9 cellular contexts compared by ENCODE assay signal in genomic region chr9:104747245-104747564, GRCh38. TPM values are rescaled to one million over a fixed set of nuclear protein-coding genes. Genes with fewer than 3 reads are reported as not detected.
DNase-seq lines count a peak whose midpoint lies in the region; ATAC-seq and TF ChIP-seq lines count a peak whose summit lies in the region.
"Had no signal": no experiment of that assay in that cellular context is flagged by ENCODE, and none has a peak within 500 bp of the region (broad histone marks: within the 10 kb centered on the region; RNA-seq: fewer than 3 reads in every experiment).

No MANE protein-coding gene starts in this region.

- WGBS in suprapubic skin: 0% methylated on average over 8 of the region's 9 CpGs

- H3K36me3 ChIP-seq in iPS-20b (ENCODE audit: insufficient read depth, low read depth, low read length): 0 out of 2 replicates have a peak, but pooled peaks cover 3% of the 10 kb centered on the region
- peaks cover 11% of the 10 kb centered on the region for H3K36me3 ChIP-seq in suprapubic skin

- H3K27ac Mint-ChIP-seq in T-helper 1 cell treated with Interleukin-12 subunit alpha and Interleukin-12 subunit beta and Interleukin-4 antibody, amounts not matched to agents 30 μg/mL and 1 μg/mL, for 36 hours: peak overlapping the region; percentile 97
- H3K27ac Mint-ChIP-seq in activated naive CD4-positive, alpha-beta T cell treated with anti-CD3 and anti-CD28 coated beads, Interleukin-2, amount 50 U/mL, for 72 hours: peak overlapping the region; percentile 97 to 99

- H3K27me3 Mint-ChIP-seq in T-helper 1 cell treated with Interleukin-12 subunit alpha and Interleukin-12 subunit beta and Interleukin-4 antibody, amounts not matched to agents 30 μg/mL and 1 μg/mL, for 36 hours (ENCODE audit: low read depth): no peaks in the 10 kb centered on the region

- H3K36me3 Mint-ChIP-seq in T-helper 1 cell treated with Interleukin-12 subunit alpha and Interleukin-12 subunit beta and Interleukin-4 antibody, amounts not matched to agents 30 μg/mL and 1 μg/mL, for 36 hours (ENCODE audit: low read depth): peaks cover 13% of the 10 kb centered on the region
- peaks cover 14 to 19% of the 10 kb centered on the region in 2 donors for H3K36me3 Mint-ChIP-seq in activated naive CD4-positive, alpha-beta T cell treated with anti-CD3 and anti-CD28 coated beads, Interleukin-2, amount 50 U/mL, for 72 hours

- no peak overlapping the region for H3K27ac ChIP-seq in iPS-20b (ENCODE audit: low read length)
- H3K27ac ChIP-seq in suprapubic skin: peak overlapping the region; percentile 84

- no peak for TF ChIP-seq EP300 in suprapubic skin (IDR thresholded peaks at IDR 0.05)

- H3K4me1 ChIP-seq in iPS-20b (ENCODE audit: insufficient read depth, low read length) (no peaks in the 10 kb centered on the region), suprapubic skin (peaks cover 18% of the 10 kb centered on the region)

- no peak for TF ChIP-seq POLR2A in suprapubic skin (IDR thresholded peaks at IDR 0.05)

- H3K9me3 ChIP-seq in iPS-20b (ENCODE audit: insufficient read depth, low read depth, low read length): no peaks in the 10 kb centered on the region
- H3K9me3 ChIP-seq in suprapubic skin: no peaks in the 10 kb centered on the region

- peak overlapping the region; percentile 95 for H3K4me3 Mint-ChIP-seq in T-helper 1 cell treated with Interleukin-12 subunit alpha and Interleukin-12 subunit beta and Interleukin-4 antibody, amounts not matched to agents 30 μg/mL and 1 μg/mL, for 36 hours

- DNase-seq in T-helper 1 cell (no peak), suprapubic skin (ENCODE audit: low spot score in 2 of 2) (no peak), GM10266 (ENCODE audit: extremely low spot score) (no peak), GOT3 (lab: John Stamatoyannopoulos, UW) (no peak)
- no peak for DNase-seq in activated naive CD4-positive, alpha-beta T cell treated with anti-CD3 and anti-CD28 coated beads, Interleukin-2, amount 50 U/mL, for 72 hours (ENCODE audit: low spot score in 2 of 2)

- H3K4me3 ChIP-seq in iPS-20b (ENCODE audit: low read length) (peak overlapping the region; percentile 96), suprapubic skin (peak overlapping the region; percentile 76)

- no peaks in the 10 kb centered on the region for H3K9me3 Mint-ChIP-seq in T-helper 1 cell treated with Interleukin-12 subunit alpha and Interleukin-12 subunit beta and Interleukin-4 antibody, amounts not matched to agents 30 μg/mL and 1 μg/mL, for 36 hours
- no peaks in the 10 kb centered on the region for H3K9me3 Mint-ChIP-seq in activated naive CD4-positive, alpha-beta T cell treated with anti-CD3 and anti-CD28 coated beads, Interleukin-2, amount 50 U/mL, for 72 hours

- TF ChIP-seq CTCF in suprapubic skin (IDR thresholded peaks at IDR 0.05) (no peak), GM10266 (IDR thresholded peaks at IDR 0.05; ENCODE audit: control insufficient read depth, insufficient read depth, low read depth, missing control alignments) (no peak)

- H3K27me3 ChIP-seq in iPS-20b (ENCODE audit: insufficient read depth, low read length): no peaks in the 10 kb centered on the region
- H3K27me3 ChIP-seq in suprapubic skin: no peaks in the 10 kb centered on the region

- H3K9ac ChIP-seq in iPS-20b (ENCODE audit: low read depth, low read length): peak overlapping the region; percentile 76; the same call in 1 of the 2 replicates

- ATAC-seq in activated naive CD4-positive, alpha-beta T cell treated with anti-CD3 and anti-CD28 coated beads, Interleukin-2, amount 50 U/mL, for 72 hours: peak in 1 of 2 donors; percentile 45
- ATAC-seq in GM18858 (IDR thresholded peaks at IDR 0.05; ENCODE audit: unreplicated experiment): no peak

- H3K4me1 Mint-ChIP-seq in T-helper 1 cell treated with Interleukin-12 subunit alpha and Interleukin-12 subunit beta and Interleukin-4 antibody, amounts not matched to agents 30 μg/mL and 1 μg/mL, for 36 hours (ENCODE audit: low read depth): peaks cover 22% of the 10 kb centered on the region

RNA-seq across cellular contexts. Expression of gene NIPSNAP3A, which starts 0.3 kb away (rescaled TPM):
- total RNA-seq in activated naive CD4-positive, alpha-beta T cell treated with anti-CD3 and anti-CD28 coated beads, Interleukin-2, amount 50 U/mL, for 72 hours: 10 to 100 TPM; 15.2 to 17.4 TPM
- total RNA-seq in suprapubic skin: 10 to 100 TPM; 13.0 to 31.6 (median 23.1) TPM

RNA-seq across cellular contexts. Expression of gene NIPSNAP3B, which starts 16.7 kb away (rescaled TPM):
- 1 to 10 TPM; 1.5 to 1.7 TPM for total RNA-seq in activated naive CD4-positive, alpha-beta T cell treated with anti-CD3 and anti-CD28 coated beads, Interleukin-2, amount 50 U/mL, for 72 hours
- total RNA-seq in suprapubic skin: 1 to 10 TPM in 3 of 4 donors, under 1 TPM in 1; 0.26 to 5.1 (median 1.6) TPM

RNA-seq across cellular contexts. Expression of gene OR13D1, which starts 52.9 kb away (rescaled TPM):
- not detected for total RNA-seq in activated naive CD4-positive, alpha-beta T cell treated with anti-CD3 and anti-CD28 coated beads, Interleukin-2, amount 50 U/mL, for 72 hours
- not detected for total RNA-seq in suprapubic skin
- total RNA-seq: Daoy had no signal
